1 cellular context compared by ENCODE assay signal in genomic region chr2:24722141-24722790, GRCh38.
TF ChIP-seq lines count a peak whose summit lies in the region.

No MANE protein-coding gene starts in this region.

TF ChIP-seq in GM12878, 131 proteins besides CTCF, POLR2A, EP300 and RAD21 (continued from another document):
- no peak for TF ChIP-seq ZBTB40 (IDR thresholded peaks at IDR 0.05; ENCODE audit: borderline replicate concordance)
